Comparison of ENCODE assay signal across 15 cellular contexts in genomic region chr1:208161656-208162375, GRCh38.
A peak's percentile ranks its signal among the peaks of the same experiment; 100 is the strongest.
DNase-seq lines count a peak whose midpoint lies in the region; ATAC-seq, FAIRE-seq and TF ChIP-seq lines count a peak whose summit lies in the region.
"Had no signal": no experiment of that assay in that cellular context is flagged by ENCODE, and none has a peak within 500 bp of the region (broad histone marks: within the 10 kb centered on the region; RNA-seq: fewer than 3 reads in every experiment).

No MANE protein-coding gene starts in this region.

- FAIRE-seq in astrocyte (lab: Jason Lieb, UNC), result no peak

- H3K27ac Mint-ChIP-seq in HFFc6 (peak overlapping the region; percentile 72), astrocyte (ENCODE audit: unreplicated experiment) (no peak overlapping the region)
- H3K27ac Mint-ChIP-seq: activated CD8-positive, alpha-beta memory T cell treated with anti-CD3 and anti-CD28 coated beads, Interleukin-2, amount 10 ng/mL, durations not matched to agents 7 days and 5 days; activated naive CD8-positive, alpha-beta T cell treated with anti-CD3 and anti-CD28 coated beads for 36 hours; CD4-positive, alpha-beta memory T cell had no signal

- H3K27me3 Mint-ChIP-seq in HFFc6 (ENCODE audit: insufficient read depth), result peaks cover 4% of the 10 kb centered on the region
- peaks cover 38% of the 10 kb centered on the region for H3K27me3 Mint-ChIP-seq in astrocyte (ENCODE audit: low read depth, unreplicated experiment)

- in situ Hi-C loops in gastrocnemius medialis (cut with MboI; ENCODE audit: low sequenced_read_pairs in 4 of 4), result no loop called here

- H3K4me1 Mint-ChIP-seq in HFFc6 (ENCODE audit: low read depth) (peaks cover 73% of the 10 kb centered on the region), astrocyte (ENCODE audit: low read depth, unreplicated experiment) (peaks cover 32% of the 10 kb centered on the region)
- H3K4me1 Mint-ChIP-seq: activated CD8-positive, alpha-beta memory T cell treated with anti-CD3 and anti-CD28 coated beads, Interleukin-2, amount 10 ng/mL, durations not matched to agents 7 days and 5 days; activated naive CD8-positive, alpha-beta T cell treated with anti-CD3 and anti-CD28 coated beads for 36 hours; CD4-positive, alpha-beta memory T cell had no signal

- H3K4me1 ChIP-seq in astrocyte (ENCODE audit: insufficient read depth, low read length), result peaks cover 45% of the 10 kb centered on the region
- peaks cover 81 to 85% of the 10 kb centered on the region in 2 donors for H3K4me1 ChIP-seq in gastrocnemius medialis

- TF ChIP-seq CTCF in HFFc6 (IDR thresholded peaks at IDR 0.05) (no peak), astrocyte (IDR thresholded peaks at IDR 0.05; ENCODE audit: insufficient read depth, low read depth, low read length) (no peak), gastrocnemius medialis (IDR thresholded peaks at IDR 0.05 in 4 of 5, conservative IDR thresholded peaks at IDR 0.05 in 1 of 5) (no peak)

- H3K36me3 Mint-ChIP-seq in HFFc6 (ENCODE audit: low read depth), result peaks cover 5% of the 10 kb centered on the region; the same call in 1 of the 2 replicates
- peaks cover 5% of the 10 kb centered on the region for H3K36me3 Mint-ChIP-seq in astrocyte (ENCODE audit: low read depth, unreplicated experiment)
- H3K36me3 Mint-ChIP-seq: activated CD8-positive, alpha-beta memory T cell treated with anti-CD3 and anti-CD28 coated beads, Interleukin-2, amount 10 ng/mL, durations not matched to agents 7 days and 5 days; activated naive CD8-positive, alpha-beta T cell treated with anti-CD3 and anti-CD28 coated beads for 36 hours; CD4-positive, alpha-beta memory T cell had no signal

- TF ChIP-seq POLR2A in gastrocnemius medialis (IDR thresholded peaks at IDR 0.05), result no peak

- H3K79me2 ChIP-seq in astrocyte (ENCODE audit: insufficient read depth, low read length), result no peaks in the 10 kb centered on the region

- H3K4me2 ChIP-seq in astrocyte (ENCODE audit: low read length), result peak overlapping the region; percentile 50

- no peaks in the 10 kb centered on the region for H3K9me3 Mint-ChIP-seq in HFFc6
- no peaks in the 10 kb centered on the region for H3K9me3 Mint-ChIP-seq in astrocyte (ENCODE audit: unreplicated experiment)
- H3K9me3 Mint-ChIP-seq: activated naive CD8-positive, alpha-beta T cell treated with anti-CD3 and anti-CD28 coated beads for 36 hours; CD4-positive, alpha-beta memory T cell had no signal

- H3K4me3 ChIP-seq in astrocyte (ENCODE audit: insufficient read depth, low read depth, low read length) (no peak overlapping the region), gastrocnemius medialis (peak overlapping the region in 1 of 4 donors; percentile 8)
- H3K4me3 ChIP-seq: MG63 had no signal

- H3K27me3 ChIP-seq in astrocyte (ENCODE audit: insufficient read depth, low read length), result no peaks in the 10 kb centered on the region
- no peaks in the 10 kb centered on the region for H3K27me3 ChIP-seq in gastrocnemius medialis
- H3K27me3 ChIP-seq: MG63 had no signal

- H3K27ac ChIP-seq in astrocyte (ENCODE audit: low read depth, low read length) (peak overlapping the region; percentile 18), gastrocnemius medialis (peak overlapping the region; percentile 83 to 90 (median 88))

- no peak overlapping the region for H2AFZ ChIP-seq in astrocyte (ENCODE audit: low read depth, low read length)

- H3K36me3 ChIP-seq in astrocyte (ENCODE audit: insufficient read depth, low read length), result no peaks in the 10 kb centered on the region
- H3K36me3 ChIP-seq in gastrocnemius medialis, result no peaks in the 10 kb centered on the region
- H3K36me3 ChIP-seq: MG63 had no signal

- H3K9me3 ChIP-seq in astrocyte (ENCODE audit: insufficient read depth, low read depth, low read length) (no peaks in the 10 kb centered on the region), gastrocnemius medialis (no peaks in the 10 kb centered on the region)
- H3K9me3 ChIP-seq: MG63 had no signal

- H3K9ac ChIP-seq in astrocyte (ENCODE audit: low read length), result peak overlapping the region; percentile 36

- ATAC-seq in left ventricle myocardium superior (peak; percentile 67), gastrocnemius medialis (peak; percentile 20 to 21), GM19452 (IDR thresholded peaks at IDR 0.05; ENCODE audit: unreplicated experiment) (no peak), HG03439 (IDR thresholded peaks at IDR 0.05; ENCODE audit: unreplicated experiment) (no peak)
- ATAC-seq: activated CD8-positive, alpha-beta memory T cell treated with anti-CD3 and anti-CD28 coated beads, Interleukin-2, amount 10 ng/mL, durations not matched to agents 7 days and 5 days had no signal

- no peaks in the 10 kb centered on the region for H4K20me1 ChIP-seq in astrocyte (ENCODE audit: insufficient read depth, low read length)

- peak; percentile 46 for DNase-seq in HFFc6
- DNase-seq in astrocyte (ENCODE audit: low read depth), result peak; percentile 87
- no peak for DNase-seq in left ventricle myocardium superior
- DNase-seq in gastrocnemius medialis, result no peak
- DNase-seq in NCI-H1048 (lab: John Stamatoyannopoulos, UW), result no peak
- no peak for DNase-seq in posterior vena cava (ENCODE audit: low spot score)
- DNase-seq: activated CD8-positive, alpha-beta memory T cell treated with anti-CD3 and anti-CD28 coated beads, Interleukin-2, amount 10 ng/mL, durations not matched to agents 7 days and 5 days; activated naive CD8-positive, alpha-beta T cell treated with anti-CD3 and anti-CD28 coated beads for 36 hours; CD4-positive, alpha-beta memory T cell; mammary epithelial cell; MG63; NCI-H510A treated with DMSO at 0.1 percent for 48 hours; retina had no signal

- H3K4me3 Mint-ChIP-seq in HFFc6, result peak overlapping the region; percentile 12
- H3K4me3 Mint-ChIP-seq in astrocyte (ENCODE audit: unreplicated experiment), result no peak overlapping the region
- H3K4me3 Mint-ChIP-seq: activated CD8-positive, alpha-beta memory T cell treated with anti-CD3 and anti-CD28 coated beads, Interleukin-2, amount 10 ng/mL, durations not matched to agents 7 days and 5 days; activated naive CD8-positive, alpha-beta T cell treated with anti-CD3 and anti-CD28 coated beads for 36 hours; CD4-positive, alpha-beta memory T cell had no signal

- intact Hi-C loops in left ventricle myocardium superior (cut with micrococcal nuclease), result no loop called here
- intact Hi-C loops in gastrocnemius medialis (cut with DNase I; ENCODE audit: low total_unique reads), result loop anchor here (1.0 to 5.0 kb wide), 5 partner anchors 40 to 335 kb away; partner anchors contain the start of gene PLXNA2
- intact Hi-C loops in posterior vena cava (cut with DNase I), result loop anchor here in 1 of 2 donors (10.0 kb wide), 1 partner anchor 763 kb away; no protein-coding TSS in a partner anchor

Comparison
In these comparisons a context has a peak if more than half of its experiments do, and no peak if none do; other contexts are left out.
1. DNase-seq: peak in HFFc6 (single experiment) and astrocyte (single experiment); none in left ventricle myocardium superior (single experiment), gastrocnemius medialis (0 of 2), NCI-H1048 (single experiment) and posterior vena cava (single experiment).
2. ATAC-seq: peak in left ventricle myocardium superior (single experiment) and gastrocnemius medialis (2 of 2); none in GM19452 (single experiment) and HG03439 (single experiment).